Comparison of ENCODE assay signal across 6 cellular contexts in the genomic region with DNA sequence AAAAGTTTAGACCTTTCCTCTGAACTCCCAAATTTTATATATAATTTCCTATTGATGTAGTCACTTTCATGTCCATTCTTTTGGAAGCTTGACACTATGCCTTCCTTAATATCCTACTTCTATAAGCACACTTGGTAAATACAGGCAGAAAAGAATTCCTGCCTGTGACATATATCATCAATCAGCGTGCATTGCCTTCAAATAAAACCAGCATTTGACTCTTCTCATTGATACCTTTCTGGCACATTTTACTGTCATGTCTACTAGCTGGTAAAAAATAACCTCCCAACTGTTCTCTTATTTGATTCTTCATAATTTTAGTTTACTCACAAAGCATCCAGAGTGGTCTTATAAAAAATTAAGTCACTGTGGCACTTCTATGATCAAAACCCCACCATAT.
"Had no signal": no experiment of that assay in that cellular context is flagged by ENCODE, and none has a peak within 500 bp of the region (broad histone marks: within the 10 kb centered on the region; RNA-seq: fewer than 3 reads in every experiment).

No MANE protein-coding gene starts in this region.

- H3K4me3 ChIP-seq: K562 had no signal

- DNase-seq: IMR-90, KBM-7, KG1 had no signal

- ATAC-seq: HepG2, K562 had no signal

- H3K27ac ChIP-seq: HL-60 had no signal
